ENCODE assay signal across 8 cellular contexts in genomic region chr22:26360169-26360885, GRCh38.
DNase-seq lines count a peak whose midpoint lies in the region; ATAC-seq and TF ChIP-seq lines count a peak whose summit lies in the region.

No MANE protein-coding gene starts in this region.

- peak; percentile 65 for DNase-seq in GM13976 (ENCODE audit: low spot score)
- peak; percentile 15 for DNase-seq in NCI-H2029 treated with DMSO at 0.1 percent for 48 hours (lab: John Stamatoyannopoulos, UW)
- DNase-seq in UCSD-AML1 (lab: John Stamatoyannopoulos, UW; ENCODE audit: unreplicated experiment), result peak; percentile 54
- DNase-seq in GF-D8 (lab: John Stamatoyannopoulos, UW), result no peak

- H3K9me3 ChIP-seq in skeletal muscle satellite cell (replicated peaks; ENCODE audit: low read length), result no peaks in the 10 kb centered on the region

- peaks cover 3% of the 10 kb centered on the region for H3K4me1 ChIP-seq in skeletal muscle satellite cell (ENCODE audit: control insufficient read depth, insufficient read depth, low read length)

- TF ChIP-seq CTCF in GM13976 (IDR thresholded peaks at IDR 0.05; ENCODE audit: borderline replicate concordance, control extremely low read depth, extremely low read depth, insufficient read depth, missing control alignments) (peak; percentile 76), brain (conservative IDR thresholded peaks at IDR 0.05) (peak; percentile 80 to 92)

- H3K4me3 ChIP-seq in iPS-11a (ENCODE audit: low read depth, low read length), result peak overlapping the region; percentile 8
- peak overlapping the region; percentile 42 for H3K4me3 ChIP-seq in skeletal muscle satellite cell (ENCODE audit: low read length)

- H3K36me3 Mint-ChIP-seq in brain, result no peaks in the 10 kb centered on the region

- H3K4me3 Mint-ChIP-seq in brain, result peak overlapping the region; percentile 32 to 75 (median 73)

- no peak for ATAC-seq in HG02884 (IDR thresholded peaks at IDR 0.05; ENCODE audit: unreplicated experiment)

- in situ Hi-C loops in GM13976 (cut with MboI; ENCODE audit: low sequenced_read_pairs, unreplicated experiment), result no loop called here

- peaks cover 11% of the 10 kb centered on the region for H3K27me3 Mint-ChIP-seq in brain

- H3K4me2 ChIP-seq in skeletal muscle satellite cell (ENCODE audit: low read length), result peak overlapping the region; percentile 69

- no peaks in the 10 kb centered on the region for H3K36me3 ChIP-seq in skeletal muscle satellite cell (ENCODE audit: insufficient read depth, low read length)

- peaks cover 15% of the 10 kb centered on the region for H3K4me1 Mint-ChIP-seq in brain

- H3K9ac ChIP-seq in skeletal muscle satellite cell (ENCODE audit: low read depth, low read length), result no peak overlapping the region

- peaks cover 40% of the 10 kb centered on the region for H3K27me3 ChIP-seq in skeletal muscle satellite cell (ENCODE audit: control insufficient read depth, insufficient read depth, low read length)

- H3K27ac Mint-ChIP-seq in brain, result peak overlapping the region in 4 of 5 experiments; percentile 14 to 88 (median 72)

- H3K9me3 Mint-ChIP-seq in brain, result peaks cover 0 to 3% (median 0%) of the 10 kb centered on the region in 5 experiments
